8 cellular contexts compared by ENCODE assay signal in genomic region chr4:107719927-107720722, GRCh38. TPM values are rescaled to one million over a fixed set of nuclear protein-coding genes. Genes with fewer than 3 reads are reported as not detected.
A peak's percentile ranks its signal among the peaks of the same experiment; 100 is the strongest.
DNase-seq lines count a peak whose midpoint lies in the region; ATAC-seq, FAIRE-seq and TF ChIP-seq lines count a peak whose summit lies in the region.

Gene PAPSS1, minus strand, starts transcription at chr4:107720234. Its CDS starts 55 bp downstream, at chr4:107720179.

- H3K4me3 Mint-ChIP-seq in WTC11 = peak within 1 kb of the TSS; percentile 95

- H3K36me3 Mint-ChIP-seq in WTC11 = peaks cover 2% of the 10 kb centered on the region; the same call in 1 of the 2 replicates

- CTCF ChIA-PET in WTC11 (lab: Charles Lee) = interaction anchor here (0.6 to 2.1 kb wide), 4 partner anchors 11 to 87 kb away, joined by 3 to 19 read pairs (median 6); no protein-coding TSS in a partner anchor

- DNase-seq in AG09309 (ENCODE audit: low read depth) (peak; percentile 86), NCI-H226 (peak; percentile 88), WTC11 (ENCODE audit: low spot score) (peak; percentile 98), bronchial epithelial cell (ENCODE audit: low read depth) (peak; percentile 95), iPS-NIHi11 (ENCODE audit: low spot score) (peak; percentile 93), small intestine (peak; percentile 98)

- FAIRE-seq in bronchial epithelial cell (lab: Jason Lieb, UNC) (no peak), small intestine (lab: Jason Lieb, UNC) (no peak)

- peak within 1 kb of the TSS; percentile 85 for H3K4me3 ChIP-seq in AG09309 (ENCODE audit: control insufficient read depth, low read depth, low read length)
- peak within 1 kb of the TSS; percentile 88 for H3K4me3 ChIP-seq in bronchial epithelial cell (ENCODE audit: low read depth, low read length)
- H3K4me3 ChIP-seq in small intestine (ENCODE audit: low read depth in 1 of 2, low read length in 2 of 2) = peak within 1 kb of the TSS; percentile 73 to 88

- peak within 1 kb of the TSS; percentile 91 to 94 for H3K27ac ChIP-seq in small intestine (ENCODE audit: low read depth in 1 of 2, low read length in 1 of 2)

- POLR2A ChIA-PET in WTC11 (lab: Charles Lee) = interaction anchor here (0.5 to 1.1 kb wide), 7 partner anchors 10 to 289 kb away, joined by 3 to 4 read pairs (median 3); partner anchors contain the start of gene HADH

- TF ChIP-seq CTCF in AG09309 (IDR thresholded peaks at IDR 0.05; ENCODE audit: control insufficient read depth, insufficient read depth, low read depth, low read length, missing control alignments) (no peak), WTC11 (IDR thresholded peaks at IDR 0.05) (no peak), bronchial epithelial cell (IDR thresholded peaks at IDR 0.05; ENCODE audit: insufficient read depth, low read length, severe bottlenecking) (no peak)

- H3K4me1 ChIP-seq in small intestine (ENCODE audit: control insufficient read depth in 2 of 2, insufficient read depth in 1 of 2, low read depth in 1 of 2, low read length in 1 of 2) = no peaks in the 10 kb centered on the region

- H3K36me3 ChIP-seq in bronchial epithelial cell (ENCODE audit: control insufficient read depth, insufficient read depth, low read length) (no peaks in the 10 kb centered on the region), small intestine (ENCODE audit: control insufficient read depth in 2 of 2, insufficient read depth in 2 of 2, low read length in 2 of 2) (no peaks in the 10 kb centered on the region)

- ATAC-seq in GM19023 (IDR thresholded peaks at IDR 0.05; ENCODE audit: unreplicated experiment) (peak; percentile 86), HG03196 (IDR thresholded peaks at IDR 0.05; ENCODE audit: unreplicated experiment) (peak; percentile 90), WTC11 (peak; percentile 92)

- peaks cover 4% of the 10 kb centered on the region; the same call in 1 of the 2 replicates for H3K9me3 Mint-ChIP-seq in WTC11

- H3K27me3 Mint-ChIP-seq in WTC11 (ENCODE audit: low read depth) = peaks cover 3% of the 10 kb centered on the region; the same call in 1 of the 2 replicates

- H3K27me3 ChIP-seq in bronchial epithelial cell (ENCODE audit: control insufficient read depth, insufficient read depth, low read length) (no peaks in the 10 kb centered on the region), small intestine (ENCODE audit: control insufficient read depth in 2 of 2, insufficient read depth in 2 of 2, low read length in 2 of 2) (no peaks in the 10 kb centered on the region)

- WGBS in small intestine, 3 donors = 0% methylated on average over 64 to 90 of the region's 90 CpGs

- H3K9me3 ChIP-seq in small intestine (ENCODE audit: control insufficient read depth, low read depth) = no peaks in the 10 kb centered on the region

- H3K27ac Mint-ChIP-seq in WTC11 = peak within 1 kb of the TSS; percentile 97

- peaks cover 45% of the 10 kb centered on the region for H3K4me1 Mint-ChIP-seq in WTC11

TF ChIP-seq in WTC11, 78 proteins besides CTCF, POLR2A, EP300 and RAD21 (continues in another document):
- no peak for TF ChIP-seq ZNF396 (CRISPR knock-in tag; IDR thresholded peaks at IDR 0.05; ENCODE audit: borderline replicate concordance)
- TF ChIP-seq ZBTB43 (CRISPR knock-in tag; IDR thresholded peaks at IDR 0.05) = no peak
- peak; percentile 18; the same call in 1 of the 2 replicates for TF ChIP-seq TEAD1 (CRISPR knock-in tag; IDR thresholded peaks at IDR 0.05)
- peak; percentile 72; the same call in 1 of the 2 replicates for TF ChIP-seq ESRRA (CRISPR knock-in tag; IDR thresholded peaks at IDR 0.05; ENCODE audit: borderline replicate concordance)
- no peak for TF ChIP-seq JUN (CRISPR knock-in tag; IDR thresholded peaks at IDR 0.05)
- TF ChIP-seq KAT7 (CRISPR knock-in tag; IDR thresholded peaks at IDR 0.05; ENCODE audit: borderline replicate concordance) = peak; percentile 88
- TF ChIP-seq GTF2I (CRISPR knock-in tag; conservative IDR thresholded peaks at IDR 0.05) = no peak
- TF ChIP-seq RORB (CRISPR knock-in tag; IDR thresholded peaks at IDR 0.05) = no peak
- peak; percentile 85 for TF ChIP-seq SP1 (CRISPR knock-in tag; conservative IDR thresholded peaks at IDR 0.05)
- TF ChIP-seq ATF3 (CRISPR knock-in tag; conservative IDR thresholded peaks at IDR 0.05) = no peak
- TF ChIP-seq ZMAT4 (CRISPR knock-in tag; IDR thresholded peaks at IDR 0.05) = no peak
- no peak for TF ChIP-seq NR1H2 (CRISPR knock-in tag; IDR thresholded peaks at IDR 0.05)
- TF ChIP-seq MAX (CRISPR knock-in tag; IDR thresholded peaks at IDR 0.05) = 0 out of 2 replicates have a peak, but pooled peaks have one; percentile 27
- TF ChIP-seq GRHL2 (CRISPR knock-in tag; IDR thresholded peaks at IDR 0.05; ENCODE audit: insufficient replicate concordance, severe bottlenecking) = no peak
- TF ChIP-seq ZNF425 (CRISPR knock-in tag; conservative IDR thresholded peaks at IDR 0.05) = no peak
- peak; percentile 13 for TF ChIP-seq GABPB1 (CRISPR knock-in tag; IDR thresholded peaks at IDR 0.05)
- 0 out of 2 replicates have a peak, but pooled peaks have one; percentile 46 for TF ChIP-seq ARID4B (CRISPR knock-in tag; IDR thresholded peaks at IDR 0.05; ENCODE audit: borderline replicate concordance)
- TF ChIP-seq RELA (CRISPR knock-in tag; IDR thresholded peaks at IDR 0.05; ENCODE audit: borderline replicate concordance) = no peak

RNA-seq across cellular contexts. Expression of gene PAPSS1, which starts in this region (rescaled TPM):
- total RNA-seq in WTC11 (2021) (62.9 to 78.1 TPM (median 74.4 TPM) in 3 replicates), bronchial epithelial cell (49.3 and 55.8 TPM in 2 replicates)
- 10 to 100 TPM; 15.4 to 25.9 (median 17.7) TPM for polyA plus RNA-seq in small intestine

Comparison
In these comparisons a context has a peak if more than half of its experiments do, and no peak if none do; other contexts are left out.
1. Peak in every context shown above with its lines: DNase-seq, ATAC-seq, H3K4me3 ChIP-seq and H3K27ac ChIP-seq.